In the genomic region with DNA sequence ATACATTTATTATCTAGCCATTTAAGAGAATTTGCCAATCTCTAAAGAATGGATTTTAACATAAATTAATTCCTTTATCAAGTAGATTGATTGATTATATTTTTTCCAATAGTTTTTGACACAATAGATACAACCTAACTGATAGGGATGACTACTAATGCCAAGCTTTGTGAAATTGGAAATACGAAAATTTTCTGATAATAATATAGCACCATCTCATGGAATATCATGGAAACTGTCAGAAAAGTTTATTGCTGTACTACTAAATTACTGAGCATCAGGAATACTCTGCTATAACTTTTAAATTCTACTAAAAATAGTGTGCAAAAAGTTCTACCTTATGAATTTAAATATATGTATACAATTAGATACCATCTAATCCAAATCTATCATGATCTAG, we compare ENCODE assay signal across 1 cellular context.
TF ChIP-seq lines count a peak whose summit lies in the region.

No MANE protein-coding gene starts in this region.

TF ChIP-seq in HCT116, 20 proteins besides CTCF, POLR2A, EP300 and RAD21 (continued from another document):
- TF ChIP-seq ELF1 (IDR thresholded peaks at IDR 0.05; ENCODE audit: borderline replicate concordance, low read depth) (no peak), POLR2AphosphoS5 (IDR thresholded peaks at IDR 0.05; ENCODE audit: low read depth, low read length) (no peak), ZFX (IDR thresholded peaks at IDR 0.05) (no peak), SRF (IDR thresholded peaks at IDR 0.05; ENCODE audit: low read depth) (no peak), YY1 (IDR thresholded peaks at IDR 0.05; ENCODE audit: extremely low read depth, insufficient replicate concordance, low read depth, low read length) (no peak), FOSL1 (IDR thresholded peaks at IDR 0.05; ENCODE audit: low read depth) (no peak), JUND (IDR thresholded peaks at IDR 0.05) (no peak), ZNF274 (IDR thresholded peaks at IDR 0.05; ENCODE audit: low read depth, low read length) (no peak)
- TF ChIP-seq, protein P1, sequence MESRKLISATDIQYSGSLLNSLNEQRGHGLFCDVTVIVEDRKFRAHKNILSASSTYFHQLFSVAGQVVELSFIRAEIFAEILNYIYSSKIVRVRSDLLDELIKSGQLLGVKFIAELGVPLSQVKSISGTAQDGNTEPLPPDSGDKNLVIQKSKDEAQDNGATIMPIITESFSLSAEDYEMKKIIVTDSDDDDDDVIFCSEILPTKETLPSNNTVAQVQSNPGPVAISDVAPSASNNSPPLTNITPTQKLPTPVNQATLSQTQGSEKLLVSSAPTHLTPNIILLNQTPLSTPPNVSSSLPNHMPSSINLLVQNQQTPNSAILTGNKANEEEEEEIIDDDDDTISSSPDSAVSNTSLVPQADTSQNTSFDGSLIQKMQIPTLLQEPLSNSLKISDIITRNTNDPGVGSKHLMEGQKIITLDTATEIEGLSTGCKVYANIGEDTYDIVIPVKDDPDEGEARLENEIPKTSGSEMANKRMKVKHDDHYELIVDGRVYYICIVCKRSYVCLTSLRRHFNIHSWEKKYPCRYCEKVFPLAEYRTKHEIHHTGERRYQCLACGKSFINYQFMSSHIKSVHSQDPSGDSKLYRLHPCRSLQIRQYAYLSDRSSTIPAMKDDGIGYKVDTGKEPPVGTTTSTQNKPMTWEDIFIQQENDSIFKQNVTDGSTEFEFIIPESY (IDR thresholded peaks at IDR 0.05; ENCODE audit: extremely low read depth, insufficient replicate concordance, low read length) = no peak
- TF ChIP-seq, protein P2, sequence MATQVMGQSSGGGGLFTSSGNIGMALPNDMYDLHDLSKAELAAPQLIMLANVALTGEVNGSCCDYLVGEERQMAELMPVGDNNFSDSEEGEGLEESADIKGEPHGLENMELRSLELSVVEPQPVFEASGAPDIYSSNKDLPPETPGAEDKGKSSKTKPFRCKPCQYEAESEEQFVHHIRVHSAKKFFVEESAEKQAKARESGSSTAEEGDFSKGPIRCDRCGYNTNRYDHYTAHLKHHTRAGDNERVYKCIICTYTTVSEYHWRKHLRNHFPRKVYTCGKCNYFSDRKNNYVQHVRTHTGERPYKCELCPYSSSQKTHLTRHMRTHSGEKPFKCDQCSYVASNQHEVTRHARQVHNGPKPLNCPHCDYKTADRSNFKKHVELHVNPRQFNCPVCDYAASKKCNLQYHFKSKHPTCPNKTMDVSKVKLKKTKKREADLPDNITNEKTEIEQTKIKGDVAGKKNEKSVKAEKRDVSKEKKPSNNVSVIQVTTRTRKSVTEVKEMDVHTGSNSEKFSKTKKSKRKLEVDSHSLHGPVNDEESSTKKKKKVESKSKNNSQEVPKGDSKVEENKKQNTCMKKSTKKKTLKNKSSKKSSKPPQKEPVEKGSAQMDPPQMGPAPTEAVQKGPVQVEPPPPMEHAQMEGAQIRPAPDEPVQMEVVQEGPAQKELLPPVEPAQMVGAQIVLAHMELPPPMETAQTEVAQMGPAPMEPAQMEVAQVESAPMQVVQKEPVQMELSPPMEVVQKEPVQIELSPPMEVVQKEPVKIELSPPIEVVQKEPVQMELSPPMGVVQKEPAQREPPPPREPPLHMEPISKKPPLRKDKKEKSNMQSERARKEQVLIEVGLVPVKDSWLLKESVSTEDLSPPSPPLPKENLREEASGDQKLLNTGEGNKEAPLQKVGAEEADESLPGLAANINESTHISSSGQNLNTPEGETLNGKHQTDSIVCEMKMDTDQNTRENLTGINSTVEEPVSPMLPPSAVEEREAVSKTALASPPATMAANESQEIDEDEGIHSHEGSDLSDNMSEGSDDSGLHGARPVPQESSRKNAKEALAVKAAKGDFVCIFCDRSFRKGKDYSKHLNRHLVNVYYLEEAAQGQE (IDR thresholded peaks at IDR 0.05; ENCODE audit: low read depth) = no peak
